Comparison of ENCODE assay signal across 13 cellular contexts in genomic region chr4:122548452-122548851, GRCh38.
DNase-seq lines count a peak whose midpoint lies in the region; ATAC-seq and TF ChIP-seq lines count a peak whose summit lies in the region.
"Had no signal": no experiment of that assay in that cellular context is flagged by ENCODE, and none has a peak within 500 bp of the region (broad histone marks: within the 10 kb centered on the region; RNA-seq: fewer than 3 reads in every experiment).

No MANE protein-coding gene starts in this region.

- H3K27ac ChIP-seq in OCI-LY3 (ENCODE audit: low read length), result no peak overlapping the region

- H2AFZ ChIP-seq in OCI-LY3 (ENCODE audit: low read depth, low read length), result no peak overlapping the region

- DNase-seq in NCI-H510A (lab: John Stamatoyannopoulos, UW), result peak; percentile 5
- DNase-seq in NCI-H510A treated with DMSO at 0.1 percent for 48 hours (lab: John Stamatoyannopoulos, UW), result no peak
- no peak for DNase-seq in activated naive CD8-positive, alpha-beta T cell treated with anti-CD3 and anti-CD28 coated beads for 36 hours
- DNase-seq in kidney tubule cell (ENCODE audit: low spot score), result peak; percentile 20
- DNase-seq in NCI-H1092 (lab: John Stamatoyannopoulos, UW), result no peak
- no peak for DNase-seq in NCI-H446 treated with DMSO at 0.1 percent for 48 hours (lab: John Stamatoyannopoulos, UW)
- DNase-seq: amniotic stem cell; CD4-positive, alpha-beta T cell; foreskin fibroblast; PC-3 had no signal

- peaks cover 3% of the 10 kb centered on the region for H3K36me3 ChIP-seq in OCI-LY3 (replicated peaks; ENCODE audit: low read depth, low read length)

- H3K9me3 Mint-ChIP-seq in activated naive CD8-positive, alpha-beta T cell treated with anti-CD3 and anti-CD28 coated beads for 36 hours, result no peaks in the 10 kb centered on the region
- H3K9me3 Mint-ChIP-seq: CD4-positive, alpha-beta T cell; mesothelial cell of epicardium had no signal

- H3K4me1 Mint-ChIP-seq in activated naive CD8-positive, alpha-beta T cell treated with anti-CD3 and anti-CD28 coated beads for 36 hours, result peaks cover 44% of the 10 kb centered on the region
- H3K4me1 Mint-ChIP-seq: mesothelial cell of epicardium had no signal

- no peaks in the 10 kb centered on the region for H3K9me3 ChIP-seq in OCI-LY3 (ENCODE audit: insufficient read depth, low read length)

- peak overlapping the region; percentile 13 for H3K27ac Mint-ChIP-seq in activated naive CD8-positive, alpha-beta T cell treated with anti-CD3 and anti-CD28 coated beads for 36 hours
- H3K27ac Mint-ChIP-seq: CD4-positive, alpha-beta T cell; mesothelial cell of epicardium had no signal

- no peak overlapping the region for H3K4me3 ChIP-seq in OCI-LY3 (ENCODE audit: low read length)

- ATAC-seq in GM21367 (IDR thresholded peaks at IDR 0.05; ENCODE audit: unreplicated experiment), result no peak
- ATAC-seq: PC-3 had no signal

- peaks cover 3% of the 10 kb centered on the region for H3K27me3 Mint-ChIP-seq in activated naive CD8-positive, alpha-beta T cell treated with anti-CD3 and anti-CD28 coated beads for 36 hours
- H3K27me3 Mint-ChIP-seq: CD4-positive, alpha-beta T cell had no signal

- peaks cover 16% of the 10 kb centered on the region for H3K4me1 ChIP-seq in OCI-LY3 (ENCODE audit: low read length)

- H3K27me3 ChIP-seq in OCI-LY3 (ENCODE audit: low read depth, low read length), result no peaks in the 10 kb centered on the region

- no peaks in the 10 kb centered on the region for H4K20me1 ChIP-seq in OCI-LY3 (ENCODE audit: insufficient read depth, low read length)

- no peak overlapping the region for H3K9ac ChIP-seq in OCI-LY3 (ENCODE audit: low read length)

- TF ChIP-seq CTCF in OCI-LY3 (IDR thresholded peaks at IDR 0.05; ENCODE audit: low read depth, low read length), result no peak

- H3K79me2 ChIP-seq in OCI-LY3 (ENCODE audit: low read length), result no peaks in the 10 kb centered on the region

- H3K4me2 ChIP-seq in OCI-LY3 (ENCODE audit: low read length), result peak overlapping the region; percentile 9

- no peak overlapping the region for H3K4me3 Mint-ChIP-seq in activated naive CD8-positive, alpha-beta T cell treated with anti-CD3 and anti-CD28 coated beads for 36 hours
- H3K4me3 Mint-ChIP-seq: CD4-positive, alpha-beta T cell; mesothelial cell of epicardium had no signal

- H3K36me3 Mint-ChIP-seq in activated naive CD8-positive, alpha-beta T cell treated with anti-CD3 and anti-CD28 coated beads for 36 hours, result no peaks in the 10 kb centered on the region
- H3K36me3 Mint-ChIP-seq: mesothelial cell of epicardium had no signal

Comparison
In these comparisons a context has a peak if more than half of its experiments do, and no peak if none do; other contexts are left out.
1. DNase-seq: peak in NCI-H510A (single experiment) and kidney tubule cell (single experiment); none in NCI-H510A treated with DMSO at 0.1 percent for 48 hours (single experiment), activated naive CD8-positive, alpha-beta T cell treated with anti-CD3 and anti-CD28 coated beads for 36 hours (single experiment), NCI-H1092 (single experiment) and NCI-H446 treated with DMSO at 0.1 percent for 48 hours (single experiment).